16 cellular contexts compared by ENCODE assay signal in the genomic region with DNA sequence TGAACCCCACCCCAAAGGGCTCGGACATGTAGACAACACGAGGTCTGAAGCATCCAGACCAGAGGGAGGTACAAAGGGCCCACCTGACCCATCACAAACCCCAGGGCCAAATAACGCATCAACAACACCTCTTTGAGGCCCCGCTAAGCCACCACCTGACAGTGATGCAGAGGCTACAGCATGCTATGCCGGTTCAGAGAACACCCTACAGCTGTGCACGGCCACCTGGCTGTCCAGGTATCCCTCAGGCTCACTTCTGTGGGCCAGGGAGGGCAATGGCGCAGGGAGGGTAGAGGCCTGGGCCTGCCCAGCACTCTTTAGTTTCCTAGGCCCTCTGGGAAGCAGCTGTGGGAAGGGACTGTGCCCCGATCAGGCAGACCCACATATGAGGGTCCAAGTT.
A peak's percentile ranks its signal among the peaks of the same experiment; 100 is the strongest.
DNase-seq lines count a peak whose midpoint lies in the region; ATAC-seq and TF ChIP-seq lines count a peak whose summit lies in the region.
"Had no signal": no experiment of that assay in that cellular context is flagged by ENCODE, and none has a peak within 500 bp of the region (broad histone marks: within the 10 kb centered on the region; RNA-seq: fewer than 3 reads in every experiment).

No MANE protein-coding gene starts in this region.

- no peak overlapping the region for H2AK5ac ChIP-seq in trophoblast cell (ENCODE audit: low read length)

- peak overlapping the region; percentile 4 for H3K14ac ChIP-seq in trophoblast cell (ENCODE audit: low read length)

- no peak overlapping the region for H3K18ac ChIP-seq in trophoblast cell (ENCODE audit: low read length)

- H3K79me2 ChIP-seq in trophoblast cell (ENCODE audit: control insufficient read depth, insufficient read depth, low read length, poor library complexity) = no peaks in the 10 kb centered on the region

- H3K4me3 ChIP-seq in heart right ventricle = no peak overlapping the region
- no peak overlapping the region for H3K4me3 ChIP-seq in liver (ENCODE audit: low read depth in 1 of 3, low read length in 3 of 3)
- no peak overlapping the region for H3K4me3 ChIP-seq in trophoblast cell (ENCODE audit: low read depth, low read length)
- H3K4me3 ChIP-seq: BLaER1 treated with 17β-estradiol and CSF1 and Interleukin-3, amounts not matched to agents 10 nM and 100 nM had no signal

- H3K4me2 ChIP-seq in trophoblast cell (ENCODE audit: low read length) = no peak overlapping the region

- TF ChIP-seq RAD21 in liver (IDR thresholded peaks at IDR 0.05) = no peak

- H3K79me1 ChIP-seq in trophoblast cell (ENCODE audit: low read length) = no peaks in the 10 kb centered on the region

- intact Hi-C loops in cardiac septum (cut with DNase I) = no loop called here
- intact Hi-C loops in heart right ventricle (cut with DNase I) = no loop called here

- no peaks in the 10 kb centered on the region for H3K9me3 Mint-ChIP-seq in activated naive CD4-positive, alpha-beta T cell treated with anti-CD3 and anti-CD28 coated beads, Interleukin-2, amount 50 U/mL, for 72 hours
- H3K9me3 Mint-ChIP-seq: CD4-positive, CD25-positive, alpha-beta regulatory T cell; H9 had no signal

- H2AFZ ChIP-seq in trophoblast cell (ENCODE audit: insufficient read depth, low read length, poor library complexity) = no peak overlapping the region

- H3K36me3 Mint-ChIP-seq in activated naive CD4-positive, alpha-beta T cell treated with anti-CD3 and anti-CD28 coated beads, Interleukin-2, amount 50 U/mL, for 72 hours = peaks cover 17 to 24% of the 10 kb centered on the region in 2 donors

- H4K91ac ChIP-seq in trophoblast cell (ENCODE audit: low read depth, low read length) = no peak overlapping the region

- H3K9ac ChIP-seq in liver (ENCODE audit: low read depth in 1 of 2, low read length in 2 of 2) (no peak overlapping the region), trophoblast cell (ENCODE audit: low read length) (no peak overlapping the region)

- H3K36me3 ChIP-seq in heart right ventricle = peaks cover 0 to 76% (median 31%) of the 10 kb centered on the region in 9 donors
- peaks cover 0 to 4% (median 3%) of the 10 kb centered on the region in 4 donors for H3K36me3 ChIP-seq in liver (ENCODE audit: control insufficient read depth in 4 of 4, insufficient read depth in 3 of 4, low read depth in 1 of 4, low read length in 3 of 4)
- peaks cover 43 to 45% of the 10 kb centered on the region in 2 experiments for H3K36me3 ChIP-seq in trophoblast cell (ENCODE audit: control insufficient read depth in 1 of 2, insufficient read depth in 2 of 2, low read length in 2 of 2)

- no peak overlapping the region for H3K23ac ChIP-seq in trophoblast cell (ENCODE audit: low read length)

- H3K4me1 ChIP-seq in heart right ventricle (peaks cover 0 to 28% (median 15%) of the 10 kb centered on the region in 9 donors), liver (ENCODE audit: control insufficient read depth in 4 of 4, insufficient read depth in 4 of 4, low read length in 3 of 4) (peaks cover 36 to 98% (median 87%) of the 10 kb centered on the region in 4 donors), trophoblast cell (ENCODE audit: control insufficient read depth in 1 of 2, insufficient read depth in 2 of 2, low read length in 2 of 2) (peaks cover 16 to 21% of the 10 kb centered on the region in 2 experiments)

- H2BK120ac ChIP-seq in trophoblast cell (ENCODE audit: insufficient read depth, low read length, poor library complexity) = no peak overlapping the region

- no peak overlapping the region for H4K12ac ChIP-seq in trophoblast cell (ENCODE audit: low read depth, low read length)

- no peak overlapping the region for H3K27ac ChIP-seq in heart right ventricle
- peak overlapping the region; percentile 65 to 89 for H3K27ac ChIP-seq in liver (ENCODE audit: low read depth in 1 of 2, low read length in 2 of 2)
- no peak overlapping the region for H3K27ac ChIP-seq in trophoblast cell (ENCODE audit: low read depth, low read length)

- H2BK12ac ChIP-seq in trophoblast cell (ENCODE audit: low read length) = no peak overlapping the region

- no peak for ATAC-seq in heart right ventricle
- ATAC-seq in activated naive CD4-positive, alpha-beta T cell treated with anti-CD3 and anti-CD28 coated beads, Interleukin-2, amount 50 U/mL, for 72 hours = no peak

- H3K9me3 ChIP-seq in heart right ventricle (no peaks in the 10 kb centered on the region), liver (ENCODE audit: control insufficient read depth in 4 of 4, low read length in 3 of 4) (no peaks in the 10 kb centered on the region), trophoblast cell (ENCODE audit: insufficient read depth, low read depth, low read length) (peaks cover 2% of the 10 kb centered on the region)
- H3K9me3 ChIP-seq: BLaER1 treated with 17β-estradiol and CSF1 and Interleukin-3, amounts not matched to agents 10 nM and 100 nM had no signal

- H3K27ac Mint-ChIP-seq in activated naive CD4-positive, alpha-beta T cell treated with anti-CD3 and anti-CD28 coated beads, Interleukin-2, amount 50 U/mL, for 72 hours = no peak overlapping the region
- H3K27ac Mint-ChIP-seq: H9 had no signal

- no peaks in the 10 kb centered on the region for H3K27me3 ChIP-seq in heart right ventricle
- H3K27me3 ChIP-seq in liver (ENCODE audit: control insufficient read depth in 4 of 4, insufficient read depth in 4 of 4, low read length in 3 of 4) = no peaks in the 10 kb centered on the region
- H3K27me3 ChIP-seq in trophoblast cell (ENCODE audit: insufficient read depth, low read length) = no peaks in the 10 kb centered on the region
- H3K27me3 ChIP-seq: BLaER1 treated with 17β-estradiol and CSF1 and Interleukin-3, amounts not matched to agents 10 nM and 100 nM had no signal

- no peak overlapping the region for H4K8ac ChIP-seq in trophoblast cell (ENCODE audit: low read depth, low read length)

- H2BK5ac ChIP-seq in trophoblast cell (ENCODE audit: low read depth, low read length, poor library complexity) = no peak overlapping the region

- TF ChIP-seq CTCF in heart right ventricle (IDR thresholded peaks at IDR 0.05) (no peak), liver (IDR thresholded peaks at IDR 0.05; ENCODE audit: low read depth, low read length, missing input control) (no peak)

- 95 to 96% methylated on average over 8 of the region's 8 CpGs for WGBS in heart right ventricle, 2 donors
- 94% methylated on average over 8 of the region's 8 CpGs for WGBS in liver
- no CpG with 5 or more reads among the region's 8 CpGs for WGBS in trophoblast cell (ENCODE audit: extremely low coverage, insufficient coverage, insufficient read length)

- DNase-seq in cardiac septum (ENCODE audit: low spot score) (peak; percentile 55), heart right ventricle (no peak), trophoblast cell (no peak), occipital lobe (lab: John Stamatoyannopoulos, UW) (no peak), nucleus accumbens (lab: John Stamatoyannopoulos, UW) (no peak)
- DNase-seq in activated naive CD4-positive, alpha-beta T cell treated with anti-CD3 and anti-CD28 coated beads, Interleukin-2, amount 50 U/mL, for 72 hours (ENCODE audit: low spot score in 2 of 2) = no peak
- DNase-seq: ACHN; Calu3; CD4-positive, CD25-positive, alpha-beta regulatory T cell; DMS 273 treated with DMSO at 0.1 percent for 48 hours; DMS79 treated with DMSO at 0.1 percent for 48 hours; EL; GOT3; H9 had no signal

- H3K4ac ChIP-seq in trophoblast cell (ENCODE audit: low read depth, low read length) = no peak overlapping the region

TF ChIP-seq in liver, 16 proteins besides CTCF, POLR2A, EP300 and RAD21:
- TF ChIP-seq SP1 (IDR thresholded peaks at IDR 0.05) (no peak), FOXA2 (IDR thresholded peaks at IDR 0.05) (no peak), NR2F2 (IDR thresholded peaks at IDR 0.05) (no peak), GABPA (IDR thresholded peaks at IDR 0.05 in 1 of 2, conservative IDR thresholded peaks at IDR 0.05 in 1 of 2) (no peak)

Comparison
In these comparisons a context has a peak if more than half of its experiments do, and no peak if none do; other contexts are left out.
1. H3K27ac ChIP-seq: peak in liver (2 of 2); none in heart right ventricle (0 of 10) and trophoblast cell (single experiment).